In genomic region chr11:46242961-46243795, GRCh38 we compare ENCODE assay signal across 1 cellular context.
TF ChIP-seq lines count a peak whose summit lies in the region.

No MANE protein-coding gene starts in this region.

TF ChIP-seq in K562, 482 proteins besides CTCF, POLR2A, EP300 and RAD21 (continued from another document):
- TF ChIP-seq, protein P1, sequence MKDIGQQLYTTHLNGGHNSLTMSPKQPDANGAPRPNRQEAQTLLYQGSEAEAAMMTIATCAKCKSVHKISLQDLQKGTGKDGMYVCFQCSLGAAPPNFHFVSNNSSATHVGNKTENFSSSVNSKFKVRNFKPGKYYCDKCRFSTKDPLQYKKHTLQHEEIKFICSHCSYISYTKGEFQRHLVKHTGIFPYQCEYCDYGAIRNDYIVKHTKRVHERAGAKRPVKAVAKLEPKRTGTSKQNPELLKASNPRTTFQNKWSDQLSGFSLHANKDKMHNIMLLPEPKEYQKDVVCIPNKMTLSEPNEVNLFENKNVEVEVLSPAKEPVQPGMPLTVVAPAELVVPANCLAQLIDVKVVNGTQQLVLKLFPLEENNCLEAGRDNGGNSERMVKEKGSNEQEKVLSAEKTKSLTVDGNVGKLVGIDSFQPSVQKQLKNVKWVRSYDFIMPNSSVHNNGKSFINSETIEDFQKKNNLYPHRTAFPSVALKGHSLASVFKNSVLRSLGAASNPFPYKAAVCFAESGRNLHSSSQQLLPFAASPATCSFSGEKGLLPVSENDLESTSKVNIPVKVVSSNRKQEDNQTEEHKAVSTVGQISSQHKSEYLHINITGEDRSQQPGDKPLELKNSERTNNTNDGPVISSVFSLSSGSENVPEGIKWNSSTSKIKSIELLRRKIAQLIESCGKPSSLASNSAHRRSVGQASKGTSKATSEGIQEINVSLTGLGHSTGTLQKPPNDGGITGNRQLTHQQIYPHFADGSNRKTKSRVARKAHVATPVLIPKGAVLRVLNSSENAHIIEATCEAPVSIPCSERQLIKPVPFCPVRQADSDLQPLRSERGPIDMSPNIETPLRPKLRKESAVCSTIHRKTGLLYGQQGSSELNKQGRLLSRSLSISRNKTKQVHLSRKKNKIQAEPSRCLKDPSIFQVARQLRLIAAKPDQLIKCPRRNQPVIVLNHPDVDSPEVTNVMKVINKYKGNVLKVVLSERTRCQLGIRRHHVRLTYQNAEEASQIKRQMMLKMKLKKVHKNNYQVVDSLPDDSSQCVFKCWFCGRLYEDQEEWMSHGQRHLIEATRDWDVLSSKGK (CRISPR knock-in tag; IDR thresholded peaks at IDR 0.05) = no peak
- TF ChIP-seq XRCC4 (IDR thresholded peaks at IDR 0.05; ENCODE audit: extremely low read depth, insufficient read depth, insufficient read length) (no peak), ZNF431 (CRISPR knock-in tag; IDR thresholded peaks at IDR 0.05) (no peak; the same call in 1 of the 2 replicates), NCOA4 (IDR thresholded peaks at IDR 0.05; ENCODE audit: partially characterized antibody) (no peak), MAFG (tag; conservative IDR thresholded peaks at IDR 0.05) (no peak), CBX8 (IDR thresholded peaks at IDR 0.05; ENCODE audit: borderline replicate concordance, extremely low read depth, low read depth, low read length, poor library complexity, severe bottlenecking) (no peak), MXI1 (IDR thresholded peaks at IDR 0.05; ENCODE audit: low read depth, low read length) (peak; percentile 56; the same call in 1 of the 2 replicates), ZNF311 (CRISPR knock-in tag; IDR thresholded peaks at IDR 0.05) (0 out of 2 replicates have a peak, but pooled peaks have one; percentile 51), ZKSCAN8 (CRISPR knock-in tag; IDR thresholded peaks at IDR 0.05) (no peak; the same call in none of the 2 replicates), SOX6 (IDR thresholded peaks at IDR 0.05) (peak; percentile 71), GABPB2 (CRISPR knock-in tag; conservative IDR thresholded peaks at IDR 0.05) (peak; percentile 55; the same call in 1 of the 2 replicates), TEAD2 (tag; IDR thresholded peaks at IDR 0.05) (no peak)
- TF ChIP-seq, protein P2, sequence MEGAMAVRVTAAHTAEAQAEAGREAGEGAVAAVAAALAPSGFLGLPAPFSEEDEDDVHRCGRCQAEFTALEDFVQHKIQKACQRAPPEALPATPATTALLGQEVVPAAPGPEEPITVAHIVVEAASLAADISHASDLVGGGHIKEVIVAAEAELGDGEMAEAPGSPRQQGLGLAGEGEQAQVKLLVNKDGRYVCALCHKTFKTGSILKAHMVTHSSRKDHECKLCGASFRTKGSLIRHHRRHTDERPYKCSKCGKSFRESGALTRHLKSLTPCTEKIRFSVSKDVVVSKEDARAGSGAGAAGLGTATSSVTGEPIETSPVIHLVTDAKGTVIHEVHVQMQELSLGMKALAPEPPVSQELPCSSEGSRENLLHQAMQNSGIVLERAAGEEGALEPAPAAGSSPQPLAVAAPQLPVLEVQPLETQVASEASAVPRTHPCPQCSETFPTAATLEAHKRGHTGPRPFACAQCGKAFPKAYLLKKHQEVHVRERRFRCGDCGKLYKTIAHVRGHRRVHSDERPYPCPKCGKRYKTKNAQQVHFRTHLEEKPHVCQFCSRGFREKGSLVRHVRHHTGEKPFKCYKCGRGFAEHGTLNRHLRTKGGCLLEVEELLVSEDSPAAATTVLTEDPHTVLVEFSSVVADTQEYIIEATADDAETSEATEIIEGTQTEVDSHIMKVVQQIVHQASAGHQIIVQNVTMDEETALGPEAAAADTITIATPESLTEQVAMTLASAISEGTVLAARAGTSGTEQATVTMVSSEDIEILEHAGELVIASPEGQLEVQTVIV (CRISPR knock-in tag; IDR thresholded peaks at IDR 0.05; ENCODE audit: borderline replicate concordance) = no peak
- TF ChIP-seq, protein P3, sequence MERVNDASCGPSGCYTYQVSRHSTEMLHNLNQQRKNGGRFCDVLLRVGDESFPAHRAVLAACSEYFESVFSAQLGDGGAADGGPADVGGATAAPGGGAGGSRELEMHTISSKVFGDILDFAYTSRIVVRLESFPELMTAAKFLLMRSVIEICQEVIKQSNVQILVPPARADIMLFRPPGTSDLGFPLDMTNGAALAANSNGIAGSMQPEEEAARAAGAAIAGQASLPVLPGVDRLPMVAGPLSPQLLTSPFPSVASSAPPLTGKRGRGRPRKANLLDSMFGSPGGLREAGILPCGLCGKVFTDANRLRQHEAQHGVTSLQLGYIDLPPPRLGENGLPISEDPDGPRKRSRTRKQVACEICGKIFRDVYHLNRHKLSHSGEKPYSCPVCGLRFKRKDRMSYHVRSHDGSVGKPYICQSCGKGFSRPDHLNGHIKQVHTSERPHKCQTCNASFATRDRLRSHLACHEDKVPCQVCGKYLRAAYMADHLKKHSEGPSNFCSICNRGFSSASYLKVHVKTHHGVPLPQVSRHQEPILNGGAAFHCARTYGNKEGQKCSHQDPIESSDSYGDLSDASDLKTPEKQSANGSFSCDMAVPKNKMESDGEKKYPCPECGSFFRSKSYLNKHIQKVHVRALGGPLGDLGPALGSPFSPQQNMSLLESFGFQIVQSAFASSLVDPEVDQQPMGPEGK (CRISPR knock-in tag; IDR thresholded peaks at IDR 0.05; ENCODE audit: borderline replicate concordance) = no peak
TF ChIP-seq in K562: peak in this region for 185.
